8 cellular contexts compared by ENCODE assay signal in genomic region chr15:49478982-49479381, GRCh38. TPM values are rescaled to one million over a fixed set of nuclear protein-coding genes. Genes with fewer than 3 reads are reported as not detected.
"Had no signal": no experiment of that assay in that cellular context is flagged by ENCODE, and none has a peak within 500 bp of the region (broad histone marks: within the 10 kb centered on the region; RNA-seq: fewer than 3 reads in every experiment).

No MANE protein-coding gene starts in this region.

RNA-seq across cellular contexts. Expression of gene FGF7, which starts 55.9 kb away (rescaled TPM):
- total RNA-seq: activated CD4-positive, alpha-beta memory T cell treated with anti-CD3 and anti-CD28 coated beads for 36 hours; activated CD4-positive, alpha-beta memory T cell treated with anti-CD3 and anti-CD28 coated beads, Interleukin-2, amount 10 ng/mL, durations not matched to agents 7 days and 5 days; activated CD4-positive, alpha-beta T cell treated with anti-CD3 and anti-CD28 coated beads for 36 hours; activated CD4-positive, alpha-beta T cell treated with anti-CD3 and anti-CD28 coated beads, Interleukin-2, amount 10 ng/mL, durations not matched to agents 24 days and 14 days; activated CD4-positive, alpha-beta T cell treated with anti-CD3 and anti-CD28 coated beads, Interleukin-2, amount 10 ng/mL, durations not matched to agents 7 days and 5 days; activated CD8-positive, alpha-beta memory T cell treated with anti-CD3 and anti-CD28 coated beads for 36 hours; activated CD8-positive, alpha-beta memory T cell treated with anti-CD3 and anti-CD28 coated beads, Interleukin-2, amount 10 ng/mL, durations not matched to agents 7 days and 5 days; activated CD8-positive, alpha-beta T cell treated with anti-CD3 and anti-CD28 coated beads for 36 hours had no signal
